In genomic region chr6:106363401-106364138, GRCh38 we compare ENCODE assay signal across 24 cellular contexts. TPM values are rescaled to one million over a fixed set of nuclear protein-coding genes. Genes with fewer than 3 reads are reported as not detected.
A peak's percentile ranks its signal among the peaks of the same experiment; 100 is the strongest.
DNase-seq lines count a peak whose midpoint lies in the region; ATAC-seq, FAIRE-seq and TF ChIP-seq lines count a peak whose summit lies in the region.
"Had no signal": no experiment of that assay in that cellular context is flagged by ENCODE, and none has a peak within 500 bp of the region (broad histone marks: within the 10 kb centered on the region; RNA-seq: fewer than 3 reads in every experiment).

No MANE protein-coding gene starts in this region.

- H3K36me3 Mint-ChIP-seq in astrocyte (ENCODE audit: low read depth, unreplicated experiment), result no peaks in the 10 kb centered on the region
- no peaks in the 10 kb centered on the region for H3K36me3 Mint-ChIP-seq in HFFc6 (ENCODE audit: low read depth)
- no peaks in the 10 kb centered on the region for H3K36me3 Mint-ChIP-seq in activated naive CD4-positive, alpha-beta T cell treated with anti-CD3 and anti-CD28 coated beads for 36 hours (ENCODE audit: low read depth)
- H3K36me3 Mint-ChIP-seq: T-cell had no signal

- H4K20me1 ChIP-seq in HCT116 (ENCODE audit: insufficient read depth), result no peaks in the 10 kb centered on the region; the same call in 1 of the 2 replicates
- H4K20me1 ChIP-seq in astrocyte (ENCODE audit: insufficient read depth, low read length), result no peaks in the 10 kb centered on the region

- no peak overlapping the region for H3K4me3 ChIP-seq in HCT116 (replicated peaks in 1 of 2; ENCODE audit: low read depth in 1 of 2, low read length in 2 of 2)
- no peak overlapping the region for H3K4me3 ChIP-seq in astrocyte (ENCODE audit: insufficient read depth, low read depth, low read length)
- H3K4me3 ChIP-seq in uterus, result no peak overlapping the region
- H3K4me3 ChIP-seq: SK-N-MC had no signal

- H3K9me3 ChIP-seq in HCT116 (ENCODE audit: control insufficient read depth in 1 of 2, insufficient read depth in 1 of 2, low read depth in 1 of 2, low read length in 2 of 2) (no peaks in the 10 kb centered on the region), astrocyte (ENCODE audit: insufficient read depth, low read depth, low read length) (no peaks in the 10 kb centered on the region), uterus (no peaks in the 10 kb centered on the region)

- no peak for FAIRE-seq in astrocyte (lab: Jason Lieb, UNC)
- FAIRE-seq: G401.6, GM19239, H1 had no signal

- H3K27me3 Mint-ChIP-seq in astrocyte (ENCODE audit: low read depth, unreplicated experiment) (peaks cover 8% of the 10 kb centered on the region), HFFc6 (ENCODE audit: insufficient read depth) (peaks cover 30% of the 10 kb centered on the region)
- peaks cover 22% of the 10 kb centered on the region for H3K27me3 Mint-ChIP-seq in activated naive CD4-positive, alpha-beta T cell treated with anti-CD3 and anti-CD28 coated beads for 36 hours (ENCODE audit: low read depth)

- RAD21 ChIA-PET in HCT116 (lab: Charles Lee; ENCODE audit: low non-redundant PET in 1 of 2, low total read pairs in 2 of 2, uncharacterized antibody in 2 of 2, unreplicated experiment in 2 of 2), result no interaction called here

- no peak for TF ChIP-seq RAD21 in HCT116 (IDR thresholded peaks at IDR 0.05; ENCODE audit: low read depth)

- H3K4me1 ChIP-seq in HCT116 (ENCODE audit: control insufficient read depth in 1 of 2, insufficient read depth in 2 of 2, low read length in 2 of 2) (peaks cover 5 to 17% of the 10 kb centered on the region in 2 experiments; a peak in 3 of 4 replicates), astrocyte (ENCODE audit: insufficient read depth, low read length) (peaks cover 10% of the 10 kb centered on the region), uterus (peaks cover 0 to 12% of the 10 kb centered on the region in 2 donors)

- no peak overlapping the region for H3K27ac Mint-ChIP-seq in astrocyte (ENCODE audit: unreplicated experiment)
- no peak overlapping the region for H3K27ac Mint-ChIP-seq in HFFc6
- no peak overlapping the region for H3K27ac Mint-ChIP-seq in activated naive CD4-positive, alpha-beta T cell treated with anti-CD3 and anti-CD28 coated beads for 36 hours
- H3K27ac Mint-ChIP-seq: CD14-positive monocyte, T-cell had no signal

- H3K9me2 ChIP-seq in HCT116 (ENCODE audit: insufficient read depth), result no peaks in the 10 kb centered on the region

- no peak for ATAC-seq in HCT116
- ATAC-seq: T-cell had no signal

- H3K27me3 ChIP-seq in HCT116 (ENCODE audit: insufficient read depth, low read length) (no peaks in the 10 kb centered on the region), astrocyte (ENCODE audit: insufficient read depth, low read length) (peaks cover 10% of the 10 kb centered on the region), uterus (peaks cover 0 to 15% of the 10 kb centered on the region in 2 donors)

- H3K9me3 Mint-ChIP-seq in astrocyte (ENCODE audit: unreplicated experiment) (no peaks in the 10 kb centered on the region), HFFc6 (no peaks in the 10 kb centered on the region)
- no peaks in the 10 kb centered on the region for H3K9me3 Mint-ChIP-seq in activated naive CD4-positive, alpha-beta T cell treated with anti-CD3 and anti-CD28 coated beads for 36 hours
- H3K9me3 Mint-ChIP-seq: T-cell had no signal

- intact Hi-C loops in HCT116 (cut with micrococcal nuclease) (no loop called here), uterus (cut with DNase I; ENCODE audit: low total_unique reads) (no loop called here)
- intact Hi-C loops in activated naive CD4-positive, alpha-beta T cell treated with anti-CD3 and anti-CD28 coated beads for 36 hours (cut with micrococcal nuclease), result loop anchor here (10.0 kb wide), 1 partner anchor 611 kb away; the partner anchor contains the start of gene CD24

- H3K36me3 ChIP-seq in HCT116 (ENCODE audit: control insufficient read depth in 1 of 2, insufficient read depth in 2 of 2, low read length in 2 of 2) (no peaks in the 10 kb centered on the region), astrocyte (ENCODE audit: insufficient read depth, low read length) (no peaks in the 10 kb centered on the region), uterus (no peaks in the 10 kb centered on the region)

- TF ChIP-seq POLR2A in HCT116 (IDR thresholded peaks at IDR 0.05; ENCODE audit: borderline replicate concordance, extremely low read depth, insufficient read depth, insufficient read length), result no peak
- no peak for TF ChIP-seq POLR2A in uterus (IDR thresholded peaks at IDR 0.05)

- no peak overlapping the region for H3K4me2 ChIP-seq in HCT116 (ENCODE audit: low read length)
- H3K4me2 ChIP-seq in astrocyte (ENCODE audit: low read length), result no peak overlapping the region

- H3K4me1 Mint-ChIP-seq in astrocyte (ENCODE audit: low read depth, unreplicated experiment), result no peaks in the 10 kb centered on the region
- H3K4me1 Mint-ChIP-seq in HFFc6 (ENCODE audit: low read depth), result peaks cover 6% of the 10 kb centered on the region; the same call in 1 of the 2 replicates
- H3K4me1 Mint-ChIP-seq in activated naive CD4-positive, alpha-beta T cell treated with anti-CD3 and anti-CD28 coated beads for 36 hours (ENCODE audit: low read depth), result peaks cover 9% of the 10 kb centered on the region

- DNase-seq in EL (peak; percentile 38), HCT116 (ENCODE audit: low read depth, low spot score) (no peak), astrocyte (ENCODE audit: low read depth) (peak; percentile 25), kidney tubule cell (ENCODE audit: low spot score) (peak; percentile 56), HFFc6 (no peak), uterus (no peak), Kasumi-1 (lab: John Stamatoyannopoulos, UW) (no peak)
- DNase-seq in activated naive CD4-positive, alpha-beta T cell treated with anti-CD3 and anti-CD28 coated beads for 36 hours, result no peak
- DNase-seq: AML-193; DMS79; NCI-H1092 treated with DMSO at 0.1 percent for 48 hours; NCI-H146; NCI-H2081; NCI-H2171 treated with DMSO at 0.1 percent for 48 hours; NCI-H510A; NCI-H748 treated with DMSO at 0.1 percent for 48 hours; NK-92 treated with Interleukin-12 subunit alpha and Interleukin-12 subunit beta, amount 100 ng/mL, for 24 hours; SHP77; T-cell had no signal

- H2AFZ ChIP-seq in HCT116 (ENCODE audit: low read depth, low read length, poor library complexity, severe bottlenecking), result no peak overlapping the region
- H2AFZ ChIP-seq in astrocyte (ENCODE audit: low read depth, low read length), result no peak overlapping the region

- BruUV-seq in HCT116 (replicated peaks; lab: Mats Ljungman, UMichigan), result TSS peak; percentile 12

- peaks cover 4% of the 10 kb centered on the region; the same call in 1 of the 2 replicates for H3K79me2 ChIP-seq in HCT116 (ENCODE audit: insufficient read depth, low read length)
- H3K79me2 ChIP-seq in astrocyte (ENCODE audit: insufficient read depth, low read length), result no peaks in the 10 kb centered on the region

- no peak overlapping the region for H3K4me3 Mint-ChIP-seq in astrocyte (ENCODE audit: unreplicated experiment)
- no peak overlapping the region for H3K4me3 Mint-ChIP-seq in HFFc6
- H3K4me3 Mint-ChIP-seq in activated naive CD4-positive, alpha-beta T cell treated with anti-CD3 and anti-CD28 coated beads for 36 hours, result no peak overlapping the region
- H3K4me3 Mint-ChIP-seq: T-cell had no signal

- H3K9ac ChIP-seq in HCT116 (ENCODE audit: low read length) (no peak overlapping the region), astrocyte (ENCODE audit: low read length) (no peak overlapping the region)

- TF ChIP-seq CTCF in HCT116 (IDR thresholded peaks at IDR 0.05 in 2 of 3, conservative IDR thresholded peaks at IDR 0.05 in 1 of 3; ENCODE audit: borderline replicate concordance in 1 of 3, insufficient read depth in 1 of 3, low read depth in 2 of 3, low read length in 2 of 3), result no peak
- TF ChIP-seq CTCF in astrocyte (IDR thresholded peaks at IDR 0.05; ENCODE audit: insufficient read depth, low read depth, low read length), result no peak
- TF ChIP-seq CTCF in HFFc6 (IDR thresholded peaks at IDR 0.05), result no peak
- TF ChIP-seq CTCF in uterus (IDR thresholded peaks at IDR 0.05), result no peak

- H3K27ac ChIP-seq in HCT116 (ENCODE audit: low read depth, low read length) (no peak overlapping the region), astrocyte (ENCODE audit: low read depth, low read length) (no peak overlapping the region), uterus (no peak overlapping the region)
- H3K27ac ChIP-seq: SK-N-MC had no signal

- CTCF ChIA-PET in HCT116 (lab: Charles Lee), result interaction anchor here (1.6 kb wide), 1 partner anchor 203 kb away, joined by 3 read pairs; no protein-coding TSS in a partner anchor
- CTCF ChIA-PET in activated naive CD4-positive, alpha-beta T cell treated with anti-CD3 and anti-CD28 coated beads for 36 hours (lab: Charles Lee), result interaction anchor here (1.2 to 1.3 kb wide), 2 partner anchors 24 to 61 kb away, joined by 3 to 4 read pairs; no protein-coding TSS in a partner anchor

- POLR2A ChIA-PET in HCT116 (lab: Charles Lee), result no interaction called here

TF ChIP-seq in HCT116, 20 proteins besides CTCF, POLR2A, EP300 and RAD21 (continues in another document):
- no peak for TF ChIP-seq SIN3A (IDR thresholded peaks at IDR 0.05; ENCODE audit: low read depth)
- no peak for TF ChIP-seq EGR1 (IDR thresholded peaks at IDR 0.05; ENCODE audit: low read depth)
- no peak for TF ChIP-seq TCF7L2 (IDR thresholded peaks at IDR 0.05; ENCODE audit: borderline replicate concordance, extremely low read depth, insufficient read depth, insufficient read length)
- TF ChIP-seq ZFX (IDR thresholded peaks at IDR 0.05), result no peak
- TF ChIP-seq CBX3 (IDR thresholded peaks at IDR 0.05; ENCODE audit: low read depth), result no peak
- no peak for TF ChIP-seq POLR2AphosphoS5 (IDR thresholded peaks at IDR 0.05; ENCODE audit: low read depth, low read length)
- TF ChIP-seq ATF3 (IDR thresholded peaks at IDR 0.05), result no peak

RNA-seq across cellular contexts. Expression of gene CRYBG1, which starts 3.1 kb away (rescaled TPM):
- 10.7 TPM for total RNA-seq in HCT116 (2021; ENCODE audit: unreplicated experiment)
- polyA plus RNA-seq in HCT116 (2012), result 3.9 and 5.1 TPM in 2 replicates
- 0.64 and 1.4 TPM in 2 replicates for total RNA-seq in astrocyte
- 10 to 100 TPM in 2 of 6 experiments, 1 to 10 TPM in 4; 8.2 to 10.9 (median 9.8) TPM for total RNA-seq in HFFc6 (2021; fragmentation: NEBNext Ultra II Directional; extraction: Animal tissue kit (Norgen Biotek cat#: 25700))
- total RNA-seq in activated naive CD4-positive, alpha-beta T cell treated with anti-CD3 and anti-CD28 coated beads for 36 hours, result 10 to 100 TPM; 12.9 to 13.0 TPM
- total RNA-seq in uterus, result 10 to 100 TPM in 2 of 4 donors, 1 to 10 TPM in 2; 3.6 to 65.3 (median 8.9) TPM

RNA-seq across cellular contexts. Expression of gene ATG5, which starts 38.0 kb away (rescaled TPM):
- total RNA-seq in HCT116 (2021; ENCODE audit: unreplicated experiment) (39.6 TPM), astrocyte (37.8 and 39.3 TPM in 2 replicates), uterus (10 to 100 TPM; 40.0 to 87.9 (median 63.3) TPM)
- polyA plus RNA-seq in HCT116 (2012), result 21.1 and 23.6 TPM in 2 replicates
- 10 to 100 TPM; 19.4 to 24.8 (median 21.5) TPM for total RNA-seq in HFFc6 (2021; fragmentation: NEBNext Ultra II Directional; extraction: Animal tissue kit (Norgen Biotek cat#: 25700))
- 10 to 100 TPM; 20.2 to 20.7 TPM for total RNA-seq in activated naive CD4-positive, alpha-beta T cell treated with anti-CD3 and anti-CD28 coated beads for 36 hours

Comparison
In these comparisons a context has a peak if more than half of its experiments do, and no peak if none do; other contexts are left out.
1. DNase-seq: peak in EL (single experiment), astrocyte (single experiment) and kidney tubule cell (single experiment); none in HCT116 (single experiment), HFFc6 (single experiment), activated naive CD4-positive, alpha-beta T cell treated with anti-CD3 and anti-CD28 coated beads for 36 hours (single experiment), uterus (0 of 2) and Kasumi-1 (0 of 2).